20 cellular contexts compared by ENCODE assay signal in genomic region chr15:67444100-67444499, GRCh38.
"Had no signal": no experiment of that assay in that cellular context is flagged by ENCODE, and none has a peak within 500 bp of the region (broad histone marks: within the 10 kb centered on the region; RNA-seq: fewer than 3 reads in every experiment).

No MANE protein-coding gene starts in this region.

- H3K4me1 ChIP-seq: heart right ventricle, left ventricle myocardium inferior, sigmoid colon, stomach had no signal

- H3K27me3 Mint-ChIP-seq: activated B cell treated with CpG ODN at 0.5 μM for 24 hours; activated CD4-positive, alpha-beta memory T cell treated with anti-CD3 and anti-CD28 coated beads, Interleukin-2, amount 10 ng/mL, durations not matched to agents 7 days and 5 days; activated CD8-positive, alpha-beta memory T cell treated with anti-CD3 and anti-CD28 coated beads, Interleukin-2, amount 10 ng/mL, durations not matched to agents 7 days and 5 days; activated naive CD8-positive, alpha-beta T cell; type B pancreatic cell had no signal

- H3K27ac Mint-ChIP-seq: activated B cell treated with CpG ODN at 0.5 μM for 24 hours; activated CD4-positive, alpha-beta memory T cell treated with anti-CD3 and anti-CD28 coated beads, Interleukin-2, amount 10 ng/mL, durations not matched to agents 7 days and 5 days; activated CD8-positive, alpha-beta memory T cell treated with anti-CD3 and anti-CD28 coated beads, Interleukin-2, amount 10 ng/mL, durations not matched to agents 7 days and 5 days; activated naive CD8-positive, alpha-beta T cell; nephron; stimulated activated effector memory CD8-positive, alpha-beta T cell treated with anti-CD3 and anti-CD28 coated beads, Interleukin-12 subunit alpha, Interleukin-12 subunit beta, amount 100 ng/mL, for 72 hours; type B pancreatic cell had no signal

- H3K9me3 ChIP-seq: sigmoid colon, stomach had no signal

- H3K4me1 Mint-ChIP-seq: activated B cell treated with CpG ODN at 0.5 μM for 24 hours; activated CD4-positive, alpha-beta memory T cell treated with anti-CD3 and anti-CD28 coated beads, Interleukin-2, amount 10 ng/mL, durations not matched to agents 7 days and 5 days; activated CD8-positive, alpha-beta memory T cell treated with anti-CD3 and anti-CD28 coated beads, Interleukin-2, amount 10 ng/mL, durations not matched to agents 7 days and 5 days; nephron; stimulated activated effector memory CD8-positive, alpha-beta T cell treated with anti-CD3 and anti-CD28 coated beads, Interleukin-12 subunit alpha, Interleukin-12 subunit beta, amount 100 ng/mL, for 72 hours had no signal

- H3K4me3 Mint-ChIP-seq: activated B cell treated with CpG ODN at 0.5 μM for 24 hours; activated CD4-positive, alpha-beta memory T cell treated with anti-CD3 and anti-CD28 coated beads, Interleukin-2, amount 10 ng/mL, durations not matched to agents 7 days and 5 days; activated CD8-positive, alpha-beta memory T cell treated with anti-CD3 and anti-CD28 coated beads, Interleukin-2, amount 10 ng/mL, durations not matched to agents 7 days and 5 days; activated naive CD8-positive, alpha-beta T cell; nephron; stimulated activated effector memory CD8-positive, alpha-beta T cell treated with anti-CD3 and anti-CD28 coated beads, Interleukin-12 subunit alpha, Interleukin-12 subunit beta, amount 100 ng/mL, for 72 hours; type B pancreatic cell had no signal

- DNase-seq: activated B cell treated with CpG ODN at 0.5 μM for 24 hours; activated CD4-positive, alpha-beta memory T cell treated with anti-CD3 and anti-CD28 coated beads, Interleukin-2, amount 10 ng/mL, durations not matched to agents 7 days and 5 days; activated CD4-positive, alpha-beta T cell treated with anti-CD3 and anti-CD28 coated beads for 48 hours; activated CD8-positive, alpha-beta memory T cell treated with anti-CD3 and anti-CD28 coated beads, Interleukin-2, amount 10 ng/mL, durations not matched to agents 7 days and 5 days; dermis blood vessel endothelial cell; effector memory CD4-positive, alpha-beta T cell; heart right ventricle; kidney glomerular epithelial cell; left ventricle myocardium inferior; mammary epithelial cell; midbrain; sigmoid colon; stimulated activated CD4-positive, alpha-beta T cell treated with anti-CD3 and anti-CD28 coated beads, Interleukin-4, amount 100 ng/mL, for 24 hours; stomach; T-helper 9 cell had no signal

- H3K27me3 ChIP-seq: cardiac muscle cell, heart right ventricle, sigmoid colon, stomach had no signal

- H3K4me3 ChIP-seq: cardiac muscle cell, heart right ventricle, left ventricle myocardium inferior, sigmoid colon, stomach had no signal

- H3K27ac ChIP-seq: cardiac muscle cell, heart right ventricle, left ventricle myocardium inferior, sigmoid colon, stomach had no signal

- H3K36me3 Mint-ChIP-seq: activated CD8-positive, alpha-beta memory T cell treated with anti-CD3 and anti-CD28 coated beads, Interleukin-2, amount 10 ng/mL, durations not matched to agents 7 days and 5 days; stimulated activated effector memory CD8-positive, alpha-beta T cell treated with anti-CD3 and anti-CD28 coated beads, Interleukin-12 subunit alpha, Interleukin-12 subunit beta, amount 100 ng/mL, for 72 hours had no signal

- H3K36me3 ChIP-seq: cardiac muscle cell, sigmoid colon had no signal
